ENCODE assay signal across 13 cellular contexts in the genomic region with DNA sequence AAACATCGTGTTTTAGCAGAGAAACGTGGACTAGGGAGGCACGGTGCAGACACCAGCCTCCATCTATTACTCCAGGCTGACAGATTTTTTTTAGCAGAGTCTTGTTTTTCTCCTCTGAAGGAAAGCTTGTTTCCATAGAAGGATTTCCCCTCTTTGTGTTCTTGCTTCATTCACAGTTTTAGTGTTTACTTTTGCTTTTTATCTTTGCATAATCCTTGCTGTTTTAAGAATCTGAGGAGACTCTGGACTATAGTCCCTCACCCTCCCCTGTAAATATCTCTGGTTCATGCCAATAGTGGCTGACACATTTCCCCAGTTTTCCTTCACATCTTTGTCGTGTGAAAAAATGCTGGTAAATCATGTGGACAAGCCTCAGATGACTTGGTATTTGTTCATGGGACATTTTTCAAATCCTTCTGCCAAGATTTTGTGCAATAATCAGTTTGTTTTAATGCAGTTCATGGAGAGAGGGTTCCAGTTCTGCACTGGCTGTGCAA. TPM values are rescaled to one million over a fixed set of nuclear protein-coding genes. Genes with fewer than 3 reads are reported as not detected.
DNase-seq lines count a peak whose midpoint lies in the region; ATAC-seq and TF ChIP-seq lines count a peak whose summit lies in the region.
"Had no signal": no experiment of that assay in that cellular context is flagged by ENCODE, and none has a peak within 500 bp of the region (broad histone marks: within the 10 kb centered on the region; RNA-seq: fewer than 3 reads in every experiment).

No MANE protein-coding gene starts in this region.

- no TSS peak for BruUV-seq in MCF 10A (replicated peaks; lab: Mats Ljungman, UMichigan)
- no TSS peak for BruUV-seq in mammary epithelial cell (replicated peaks; lab: Mats Ljungman, UMichigan)

- TF ChIP-seq CTCF in MCF 10A (IDR thresholded peaks at IDR 0.05; ENCODE audit: unreplicated experiment) (no peak), mammary epithelial cell (conservative IDR thresholded peaks at IDR 0.05 in 1 of 2, IDR thresholded peaks at IDR 0.05 in 1 of 2; ENCODE audit: extremely low read depth in 1 of 2, insufficient read depth in 1 of 2, low read depth in 1 of 2, low read length in 2 of 2) (no peak), hepatocyte (IDR thresholded peaks at IDR 0.05; ENCODE audit: poor library complexity) (no peak), psoas muscle (IDR thresholded peaks at IDR 0.05) (no peak)

- H3K9ac ChIP-seq in mammary epithelial cell (ENCODE audit: insufficient read depth, low read length): no peak overlapping the region

- no peaks in the 10 kb centered on the region for H4K20me1 ChIP-seq in mammary epithelial cell (ENCODE audit: insufficient read depth, low read length)
- H4K20me1 ChIP-seq in hepatocyte (ENCODE audit: insufficient read depth, poor library complexity, severe bottlenecking): no peaks in the 10 kb centered on the region

- no peaks in the 10 kb centered on the region for H3K27me3 ChIP-seq in mammary epithelial cell (ENCODE audit: insufficient read depth, low read length)
- H3K27me3 ChIP-seq in hepatocyte: no peaks in the 10 kb centered on the region
- no peaks in the 10 kb centered on the region for H3K27me3 ChIP-seq in psoas muscle (ENCODE audit: insufficient read depth in 3 of 3, low read length in 2 of 3)
- H3K27me3 ChIP-seq: MG63 had no signal

- no peak overlapping the region for H3K27ac ChIP-seq in mammary epithelial cell (ENCODE audit: insufficient read depth, low read depth, low read length)
- peak overlapping the region; percentile 31 for H3K27ac ChIP-seq in hepatocyte
- H3K27ac ChIP-seq in psoas muscle: no peak overlapping the region
- H3K27ac ChIP-seq: 22Rv1 had no signal

- H3K79me2 ChIP-seq in mammary epithelial cell (ENCODE audit: insufficient read depth, low read length) (no peaks in the 10 kb centered on the region), hepatocyte (no peaks in the 10 kb centered on the region)

- ATAC-seq in psoas muscle: peak in 3 of 4 donors; percentile 37 to 60 (median 42)
- no peak for ATAC-seq in GM19023 (IDR thresholded peaks at IDR 0.05; ENCODE audit: unreplicated experiment)
- ATAC-seq in HG02840 (IDR thresholded peaks at IDR 0.05; ENCODE audit: low FRiP score, unreplicated experiment): no peak

- H3K9me3 Mint-ChIP-seq in MCF 10A (ENCODE audit: unreplicated experiment): no peaks in the 10 kb centered on the region
- H3K9me3 Mint-ChIP-seq: activated B cell treated with CpG ODN at 0.5 μM for 24 hours had no signal

- H3K36me3 ChIP-seq in mammary epithelial cell (ENCODE audit: insufficient read depth, low read length) (no peaks in the 10 kb centered on the region), hepatocyte (replicated peaks; ENCODE audit: insufficient read depth, low read depth) (no peaks in the 10 kb centered on the region), psoas muscle (ENCODE audit: insufficient read depth in 1 of 2, low read depth in 1 of 2) (no peaks in the 10 kb centered on the region)
- H3K36me3 ChIP-seq: MG63 had no signal

- CTCF ChIA-PET in MCF 10A (lab: Yijun Ruan, JAX) (interaction anchor here (0.8 kb wide), 1 partner anchor 38 kb away, joined by 4 read pairs; no protein-coding TSS in a partner anchor), mammary epithelial cell (lab: Charles Lee; ENCODE audit: low non-redundant PET) (no interaction called here)

- no peak overlapping the region for H3K4me3 Mint-ChIP-seq in MCF 10A (ENCODE audit: unreplicated experiment)
- H3K4me3 Mint-ChIP-seq: activated B cell treated with CpG ODN at 0.5 μM for 24 hours had no signal

- dilution Hi-C loops in mammary epithelial cell (cut with HindIII; ENCODE audit: low sequenced_read_pairs): no loop called here

- H3K4me2 ChIP-seq in mammary epithelial cell (ENCODE audit: insufficient read depth, low read depth, low read length): no peak overlapping the region
- H3K4me2 ChIP-seq in hepatocyte: peak overlapping the region; percentile 61

- POLR2A ChIA-PET in MCF 10A (lab: Yijun Ruan, JAX): interaction anchor here (1.0 kb wide), 1 partner anchor 71 kb away, joined by 3 read pairs; no protein-coding TSS in a partner anchor

- no peaks in the 10 kb centered on the region for H3K9me3 ChIP-seq in mammary epithelial cell (replicated peaks; ENCODE audit: insufficient read depth, low read length)
- no peaks in the 10 kb centered on the region for H3K9me3 ChIP-seq in hepatocyte (ENCODE audit: low read depth)
- H3K9me3 ChIP-seq in psoas muscle: no peaks in the 10 kb centered on the region
- H3K9me3 ChIP-seq: MG63 had no signal

- 39% methylated on average over 4 of the region's 4 CpGs for WGBS in mammary epithelial cell (ENCODE audit: low coverage, missing lambda C conversion rate)
- 39% methylated on average over 4 of the region's 4 CpGs for WGBS in hepatocyte (ENCODE audit: low lambda C conversion rate, missing lambda C conversion rate)
- 12 to 33% (median 13%) methylated on average over 4 of the region's 4 CpGs for WGBS in psoas muscle, 3 donors

- H3K36me3 Mint-ChIP-seq in MCF 10A (ENCODE audit: insufficient read depth, unreplicated experiment): no peaks in the 10 kb centered on the region

- no peaks in the 10 kb centered on the region for H3K27me3 Mint-ChIP-seq in MCF 10A (ENCODE audit: insufficient read depth, unreplicated experiment)
- H3K27me3 Mint-ChIP-seq: activated B cell treated with CpG ODN at 0.5 μM for 24 hours had no signal

- DNase-seq in MCF 10A (ENCODE audit: unreplicated experiment): peak; percentile 26
- no peak for DNase-seq in mammary epithelial cell
- DNase-seq in hepatocyte (ENCODE audit: low spot score): peak; percentile 32
- no peak for DNase-seq in psoas muscle
- no peak for DNase-seq in NCI-H1048 (lab: John Stamatoyannopoulos, UW)
- DNase-seq in NCI-H1092 (lab: John Stamatoyannopoulos, UW): no peak
- DNase-seq: activated B cell treated with CpG ODN at 0.5 μM for 24 hours; activated CD8-positive, alpha-beta memory T cell treated with anti-CD3 and anti-CD28 coated beads, Interleukin-2, amount 50 U/mL, for 48 hours; MG63; stimulated activated naive CD4-positive, alpha-beta T cell had no signal

- in situ Hi-C loops in mammary epithelial cell (cut with MboI; ENCODE audit: low sequenced_read_pairs in 2 of 2): no loop called here

- H3K9me2 ChIP-seq in hepatocyte (replicated peaks; ENCODE audit: insufficient read depth): no peaks in the 10 kb centered on the region

- intact Hi-C loops in MCF 10A (cut with micrococcal nuclease) (no loop called here), mammary epithelial cell (cut with micrococcal nuclease) (no loop called here), psoas muscle (cut with DNase I) (no loop called here)

- H3K4me3 ChIP-seq in mammary epithelial cell (replicated peaks in 1 of 3; ENCODE audit: insufficient read depth in 1 of 3, low read depth in 2 of 3, low read length in 3 of 3) (no peak overlapping the region), hepatocyte (no peak overlapping the region), psoas muscle (peak overlapping the region; percentile 29)
- H3K4me3 ChIP-seq: MG63 had no signal

- H3K4me1 ChIP-seq in mammary epithelial cell (ENCODE audit: insufficient read depth, low read length) (no peaks in the 10 kb centered on the region), hepatocyte (ENCODE audit: insufficient read depth) (peaks cover 6% of the 10 kb centered on the region), psoas muscle (peaks cover 7% of the 10 kb centered on the region)

- H2AFZ ChIP-seq in mammary epithelial cell (ENCODE audit: low read depth, low read length) (no peak overlapping the region), hepatocyte (no peak overlapping the region)

- H3K4me1 Mint-ChIP-seq in MCF 10A (ENCODE audit: insufficient read depth, unreplicated experiment): no peaks in the 10 kb centered on the region

- H3K27ac Mint-ChIP-seq in MCF 10A (ENCODE audit: low read depth, unreplicated experiment): no peak overlapping the region
- H3K27ac Mint-ChIP-seq: activated B cell treated with CpG ODN at 0.5 μM for 24 hours had no signal

RNA-seq across cellular contexts. Expression of a gene that starts 39.9 kb away (rescaled TPM):
- total RNA-seq in MCF 10A (2022) (1.9 and 7.0 TPM in 2 replicates), mammary epithelial cell (10 to 100 TPM in 1 of 2 donors, 1 to 10 TPM in 1; 1.3 to 22.7 TPM), hepatocyte (4.5 and 7.8 TPM in 2 replicates), psoas muscle (10 to 100 TPM; 18.2 to 61.6 (median 28.0) TPM)
- polyA plus RNA-seq in mammary epithelial cell (9.3 TPM), hepatocyte (4.0 and 5.7 TPM in 2 replicates), psoas muscle (10 to 100 TPM; 10.6 to 32.6 (median 10.8) TPM)
- polyA minus RNA-seq in mammary epithelial cell: 10.5 TPM

Comparison
In these comparisons a context has a peak if more than half of its experiments do, and no peak if none do; other contexts are left out.
1. DNase-seq: peak in MCF 10A (single experiment) and hepatocyte (single experiment); none in mammary epithelial cell (single experiment), psoas muscle (0 of 2), NCI-H1048 (single experiment) and NCI-H1092 (single experiment).
2. ATAC-seq: peak in psoas muscle (3 of 4); none in GM19023 (single experiment) and HG02840 (single experiment).